14 cellular contexts compared by ENCODE assay signal in genomic region chr1:232227171-232227740, GRCh38.
DNase-seq lines count a peak whose midpoint lies in the region; ATAC-seq and TF ChIP-seq lines count a peak whose summit lies in the region.
"Had no signal": no experiment of that assay in that cellular context is flagged by ENCODE, and none has a peak within 500 bp of the region (broad histone marks: within the 10 kb centered on the region; RNA-seq: fewer than 3 reads in every experiment).

No MANE protein-coding gene starts in this region.

- no peaks in the 10 kb centered on the region for H3K27me3 ChIP-seq in neuron (ENCODE audit: insufficient read depth, low read length)
- H3K27me3 ChIP-seq in gastrocnemius medialis = no peaks in the 10 kb centered on the region
- H3K27me3 ChIP-seq: sigmoid colon, tibial nerve had no signal

- H3K4me1 ChIP-seq in neuron (ENCODE audit: insufficient read depth, low read length) = peaks cover 16% of the 10 kb centered on the region
- no peaks in the 10 kb centered on the region for H3K4me1 ChIP-seq in gastrocnemius medialis

- H3K4me3 Mint-ChIP-seq in brain = peak overlapping the region in 2 of 5 experiments; percentile 14 to 26
- H3K4me3 Mint-ChIP-seq: activated CD4-positive, alpha-beta T cell treated with anti-CD3 and anti-CD28 coated beads, Interleukin-2, amount 10 ng/mL, durations not matched to agents 24 days and 14 days; activated T-cell treated with anti-CD3 and anti-CD28 coated beads, Interleukin-2, amount 50 U/mL, for 24 hours had no signal

- peak overlapping the region in 3 of 5 experiments; percentile 43 to 52 (median 44) for H3K27ac Mint-ChIP-seq in brain
- H3K27ac Mint-ChIP-seq: activated CD4-positive, alpha-beta T cell treated with anti-CD3 and anti-CD28 coated beads, Interleukin-2, amount 10 ng/mL, durations not matched to agents 24 days and 14 days; activated T-cell treated with anti-CD3 and anti-CD28 coated beads, Interleukin-2, amount 50 U/mL, for 24 hours had no signal

- TF ChIP-seq CTCF in brain (conservative IDR thresholded peaks at IDR 0.05) (no peak), gastrocnemius medialis (IDR thresholded peaks at IDR 0.05 in 4 of 5, conservative IDR thresholded peaks at IDR 0.05 in 1 of 5) (no peak)

- no peaks in the 10 kb centered on the region for H3K9me3 ChIP-seq in neuron (ENCODE audit: low read length)
- H3K9me3 ChIP-seq in gastrocnemius medialis = no peaks in the 10 kb centered on the region
- H3K9me3 ChIP-seq: sigmoid colon, tibial nerve had no signal

- no peaks in the 10 kb centered on the region for H3K36me3 ChIP-seq in neuron (ENCODE audit: insufficient read depth, low read length)
- no peaks in the 10 kb centered on the region for H3K36me3 ChIP-seq in gastrocnemius medialis
- H3K36me3 ChIP-seq: sigmoid colon, tibial nerve had no signal

- peaks cover 3% of the 10 kb centered on the region for H3K27me3 Mint-ChIP-seq in brain
- H3K27me3 Mint-ChIP-seq: activated T-cell treated with anti-CD3 and anti-CD28 coated beads, Interleukin-2, amount 50 U/mL, for 24 hours had no signal

- no peaks in the 10 kb centered on the region for H3K36me3 Mint-ChIP-seq in brain

- TF ChIP-seq POLR2A in gastrocnemius medialis (IDR thresholded peaks at IDR 0.05) = no peak

- H3K9me3 Mint-ChIP-seq in brain = peaks cover 0 to 3% (median 0%) of the 10 kb centered on the region in 5 experiments
- H3K9me3 Mint-ChIP-seq: activated CD4-positive, alpha-beta T cell treated with anti-CD3 and anti-CD28 coated beads, Interleukin-2, amount 10 ng/mL, durations not matched to agents 24 days and 14 days; activated T-cell treated with anti-CD3 and anti-CD28 coated beads, Interleukin-2, amount 50 U/mL, for 24 hours had no signal

- H3K4me1 Mint-ChIP-seq in brain = peaks cover 38% of the 10 kb centered on the region

- DNase-seq in NCI-H2107 treated with DMSO at 0.1 percent for 48 hours (lab: John Stamatoyannopoulos, UW; ENCODE audit: unreplicated experiment) (peak; percentile 46), NCI-H2107 (lab: John Stamatoyannopoulos, UW) (no peak), NCI-H2171 treated with DMSO at 0.1 percent for 48 hours (lab: John Stamatoyannopoulos, UW) (peak; percentile 74), NOMO-1 treated with DMSO at 0.1 percent for 48 hours (lab: John Stamatoyannopoulos, UW; ENCODE audit: unreplicated experiment) (no peak), activated gamma-delta T cell treated with Interleukin-2 at 50 U/mL for 16 hours (no peak), gastrocnemius medialis (no peak)
- DNase-seq: activated CD4-positive, alpha-beta T cell treated with anti-CD3 and anti-CD28 coated beads, Interleukin-2, amount 10 ng/mL, durations not matched to agents 24 days and 14 days; activated T-cell treated with anti-CD3 and anti-CD28 coated beads, Interleukin-2, amount 50 U/mL, for 24 hours; Calu3; head of caudate nucleus; sigmoid colon had no signal

- H3K4me3 ChIP-seq in neuron (ENCODE audit: low read length) (no peak overlapping the region), gastrocnemius medialis (no peak overlapping the region)
- H3K4me3 ChIP-seq: sigmoid colon, tibial nerve had no signal

- intact Hi-C loops in gastrocnemius medialis (cut with DNase I; ENCODE audit: low total_unique reads) = no loop called here

- in situ Hi-C loops in gastrocnemius medialis (cut with MboI; ENCODE audit: low sequenced_read_pairs in 4 of 4) = no loop called here

- H3K27ac ChIP-seq in gastrocnemius medialis = no peak overlapping the region
- H3K27ac ChIP-seq: sigmoid colon, tibial nerve had no signal

- ATAC-seq in gastrocnemius medialis = no peak

- H2AFZ ChIP-seq in neuron (ENCODE audit: low read depth, low read length) = peak overlapping the region; percentile 53

Comparison
In these comparisons a context has a peak if more than half of its experiments do, and no peak if none do; other contexts are left out.
1. DNase-seq: peak in NCI-H2107 treated with DMSO at 0.1 percent for 48 hours (single experiment) and NCI-H2171 treated with DMSO at 0.1 percent for 48 hours (single experiment); none in NCI-H2107 (single experiment), NOMO-1 treated with DMSO at 0.1 percent for 48 hours (single experiment), activated gamma-delta T cell treated with Interleukin-2 at 50 U/mL for 16 hours (single experiment) and gastrocnemius medialis (0 of 2).